ENCODE assay signal across 1 cellular context in genomic region chr15:71780349-71780976, GRCh38.
A peak's percentile ranks its signal among the peaks of the same experiment; 100 is the strongest.
TF ChIP-seq lines count a peak whose summit lies in the region.

No MANE protein-coding gene starts in this region.

TF ChIP-seq in GM12878, 131 proteins besides CTCF, POLR2A, EP300 and RAD21 (continued from another document):
- TF ChIP-seq, protein P1, sequence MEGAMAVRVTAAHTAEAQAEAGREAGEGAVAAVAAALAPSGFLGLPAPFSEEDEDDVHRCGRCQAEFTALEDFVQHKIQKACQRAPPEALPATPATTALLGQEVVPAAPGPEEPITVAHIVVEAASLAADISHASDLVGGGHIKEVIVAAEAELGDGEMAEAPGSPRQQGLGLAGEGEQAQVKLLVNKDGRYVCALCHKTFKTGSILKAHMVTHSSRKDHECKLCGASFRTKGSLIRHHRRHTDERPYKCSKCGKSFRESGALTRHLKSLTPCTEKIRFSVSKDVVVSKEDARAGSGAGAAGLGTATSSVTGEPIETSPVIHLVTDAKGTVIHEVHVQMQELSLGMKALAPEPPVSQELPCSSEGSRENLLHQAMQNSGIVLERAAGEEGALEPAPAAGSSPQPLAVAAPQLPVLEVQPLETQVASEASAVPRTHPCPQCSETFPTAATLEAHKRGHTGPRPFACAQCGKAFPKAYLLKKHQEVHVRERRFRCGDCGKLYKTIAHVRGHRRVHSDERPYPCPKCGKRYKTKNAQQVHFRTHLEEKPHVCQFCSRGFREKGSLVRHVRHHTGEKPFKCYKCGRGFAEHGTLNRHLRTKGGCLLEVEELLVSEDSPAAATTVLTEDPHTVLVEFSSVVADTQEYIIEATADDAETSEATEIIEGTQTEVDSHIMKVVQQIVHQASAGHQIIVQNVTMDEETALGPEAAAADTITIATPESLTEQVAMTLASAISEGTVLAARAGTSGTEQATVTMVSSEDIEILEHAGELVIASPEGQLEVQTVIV (IDR thresholded peaks at IDR 0.05; ENCODE audit: borderline replicate concordance, partially characterized antibody), result no peak
- TF ChIP-seq HDAC6 (IDR thresholded peaks at IDR 0.05; ENCODE audit: unreplicated experiment) (no peak), IRF4 (IDR thresholded peaks at IDR 0.05; ENCODE audit: low read depth, low read length) (peak; percentile 41; the same call in 1 of the 2 replicates), FOXK2 (IDR thresholded peaks at IDR 0.05) (no peak), JUND (IDR thresholded peaks at IDR 0.05; ENCODE audit: low read depth, low read length) (no peak), SIX5 (IDR thresholded peaks at IDR 0.05; ENCODE audit: low read depth, low read length, severe bottlenecking) (no peak), LARP7 (IDR thresholded peaks at IDR 0.05) (no peak), STAT3 (IDR thresholded peaks at IDR 0.05; ENCODE audit: low read depth, low read length) (no peak), POU2F2 (IDR thresholded peaks at IDR 0.05; ENCODE audit: borderline replicate concordance, low read depth, low read length) (0 out of 3 replicates have a peak, but pooled peaks have one; percentile 46), SMAD5 (IDR thresholded peaks at IDR 0.05; ENCODE audit: low read depth) (no peak), SMC3 (IDR thresholded peaks at IDR 0.05; ENCODE audit: borderline replicate concordance, low read length) (peak; percentile 46; the same call in 1 of the 2 replicates), ZBTB11 (CRISPR knock-in tag; IDR thresholded peaks at IDR 0.05) (no peak), HDAC2 (IDR thresholded peaks at IDR 0.05) (no peak), RCOR1 (conservative IDR thresholded peaks at IDR 0.05; ENCODE audit: low read depth, low read length) (no peak), NFIC (IDR thresholded peaks at IDR 0.05; ENCODE audit: low read depth, low read length) (no peak), PML (IDR thresholded peaks at IDR 0.05; ENCODE audit: low read length) (no peak), SP1 (IDR thresholded peaks at IDR 0.05; ENCODE audit: low read depth, low read length) (no peak), BRCA1 (IDR thresholded peaks at IDR 0.05; ENCODE audit: low read depth, low read length) (no peak), RELB (IDR thresholded peaks at IDR 0.05; ENCODE audit: low read depth) (no peak), NKRF (conservative IDR thresholded peaks at IDR 0.05) (no peak), SREBF2 (IDR thresholded peaks at IDR 0.05; ENCODE audit: low read length) (no peak), MXI1 (IDR thresholded peaks at IDR 0.05; ENCODE audit: low read depth, low read length) (no peak), BCL3 (IDR thresholded peaks at IDR 0.05; ENCODE audit: borderline replicate concordance, insufficient read depth, low read depth, low read length, poor library complexity, severe bottlenecking) (no peak), RUNX3 (IDR thresholded peaks at IDR 0.05; ENCODE audit: low read length) (peak; percentile 32), ZNF384 (IDR thresholded peaks at IDR 0.05; ENCODE audit: borderline replicate concordance, low read depth, low read length) (peak; percentile 89), EED (IDR thresholded peaks at IDR 0.05; ENCODE audit: low read depth) (no peak)
- TF ChIP-seq, protein P2, sequence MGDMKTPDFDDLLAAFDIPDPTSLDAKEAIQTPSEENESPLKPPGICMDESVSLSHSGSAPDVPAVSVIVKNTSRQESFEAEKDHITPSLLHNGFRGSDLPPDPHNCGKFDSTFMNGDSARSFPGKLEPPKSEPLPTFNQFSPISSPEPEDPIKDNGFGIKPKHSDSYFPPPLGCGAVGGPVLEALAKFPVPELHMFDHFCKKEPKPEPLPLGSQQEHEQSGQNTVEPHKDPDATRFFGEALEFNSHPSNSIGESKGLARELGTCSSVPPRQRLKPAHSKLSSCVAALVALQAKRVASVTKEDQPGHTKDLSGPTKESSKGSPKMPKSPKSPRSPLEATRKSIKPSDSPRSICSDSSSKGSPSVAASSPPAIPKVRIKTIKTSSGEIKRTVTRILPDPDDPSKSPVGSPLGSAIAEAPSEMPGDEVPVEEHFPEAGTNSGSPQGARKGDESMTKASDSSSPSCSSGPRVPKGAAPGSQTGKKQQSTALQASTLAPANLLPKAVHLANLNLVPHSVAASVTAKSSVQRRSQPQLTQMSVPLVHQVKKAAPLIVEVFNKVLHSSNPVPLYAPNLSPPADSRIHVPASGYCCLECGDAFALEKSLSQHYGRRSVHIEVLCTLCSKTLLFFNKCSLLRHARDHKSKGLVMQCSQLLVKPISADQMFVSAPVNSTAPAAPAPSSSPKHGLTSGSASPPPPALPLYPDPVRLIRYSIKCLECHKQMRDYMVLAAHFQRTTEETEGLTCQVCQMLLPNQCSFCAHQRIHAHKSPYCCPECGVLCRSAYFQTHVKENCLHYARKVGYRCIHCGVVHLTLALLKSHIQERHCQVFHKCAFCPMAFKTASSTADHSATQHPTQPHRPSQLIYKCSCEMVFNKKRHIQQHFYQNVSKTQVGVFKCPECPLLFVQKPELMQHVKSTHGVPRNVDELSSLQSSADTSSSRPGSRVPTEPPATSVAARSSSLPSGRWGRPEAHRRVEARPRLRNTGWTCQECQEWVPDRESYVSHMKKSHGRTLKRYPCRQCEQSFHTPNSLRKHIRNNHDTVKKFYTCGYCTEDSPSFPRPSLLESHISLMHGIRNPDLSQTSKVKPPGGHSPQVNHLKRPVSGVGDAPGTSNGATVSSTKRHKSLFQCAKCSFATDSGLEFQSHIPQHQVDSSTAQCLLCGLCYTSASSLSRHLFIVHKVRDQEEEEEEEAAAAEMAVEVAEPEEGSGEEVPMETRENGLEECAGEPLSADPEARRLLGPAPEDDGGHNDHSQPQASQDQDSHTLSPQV (IDR thresholded peaks at IDR 0.05), result no peak
- TF ChIP-seq, protein P3, sequence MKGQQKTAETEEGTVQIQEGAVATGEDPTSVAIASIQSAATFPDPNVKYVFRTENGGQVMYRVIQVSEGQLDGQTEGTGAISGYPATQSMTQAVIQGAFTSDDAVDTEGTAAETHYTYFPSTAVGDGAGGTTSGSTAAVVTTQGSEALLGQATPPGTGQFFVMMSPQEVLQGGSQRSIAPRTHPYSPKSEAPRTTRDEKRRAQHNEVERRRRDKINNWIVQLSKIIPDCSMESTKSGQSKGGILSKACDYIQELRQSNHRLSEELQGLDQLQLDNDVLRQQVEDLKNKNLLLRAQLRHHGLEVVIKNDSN (IDR thresholded peaks at IDR 0.05; ENCODE audit: borderline replicate concordance, extremely low read length, insufficient read depth, low read depth, low read length), result no peak
